In genomic region chr11:65431452-65432132, GRCh38 we compare ENCODE assay signal across 8 cellular contexts. TPM values are rescaled to one million over a fixed set of nuclear protein-coding genes. Genes with fewer than 3 reads are reported as not detected.
DNase-seq lines count a peak whose midpoint lies in the region; ATAC-seq and TF ChIP-seq lines count a peak whose summit lies in the region.

No MANE protein-coding gene starts in this region.

- H3K9me3 ChIP-seq in thyroid gland = no peaks in the 10 kb centered on the region

- peak overlapping the region; percentile 62 for H3K4me3 Mint-ChIP-seq in activated T-cell treated with anti-CD3 and anti-CD28 coated beads, Interleukin-2, amount 50 U/mL, for 24 hours
- peak overlapping the region; percentile 99 for H3K4me3 Mint-ChIP-seq in activated T-helper 17 cell treated with anti-CD3 and anti-CD28 coated beads, Interleukin-2, amount 50 U/mL, for 72 hours
- H3K4me3 Mint-ChIP-seq in immature natural killer cell = peak overlapping the region; percentile 67 to 97 (median 77)

- H3K27me3 Mint-ChIP-seq in activated T-cell treated with anti-CD3 and anti-CD28 coated beads, Interleukin-2, amount 50 U/mL, for 24 hours = no peaks in the 10 kb centered on the region
- H3K27me3 Mint-ChIP-seq in activated T-helper 17 cell treated with anti-CD3 and anti-CD28 coated beads, Interleukin-2, amount 50 U/mL, for 72 hours = no peaks in the 10 kb centered on the region
- H3K27me3 Mint-ChIP-seq in immature natural killer cell (ENCODE audit: low read depth in 3 of 3) = peaks cover 6 to 22% (median 18%) of the 10 kb centered on the region in 3 donors

- peaks cover 86% of the 10 kb centered on the region for H3K36me3 Mint-ChIP-seq in activated T-cell treated with anti-CD3 and anti-CD28 coated beads, Interleukin-2, amount 50 U/mL, for 24 hours (ENCODE audit: low read depth)
- H3K36me3 Mint-ChIP-seq in activated T-helper 17 cell treated with anti-CD3 and anti-CD28 coated beads, Interleukin-2, amount 50 U/mL, for 72 hours (ENCODE audit: low read depth) = peaks cover 100% of the 10 kb centered on the region
- H3K36me3 Mint-ChIP-seq in immature natural killer cell = peaks cover 4 to 28% (median 20%) of the 10 kb centered on the region in 3 donors

- TF ChIP-seq POLR2A in thyroid gland (IDR thresholded peaks at IDR 0.05) = no peak

- peak; percentile 7 for ATAC-seq in activated T-helper 17 cell treated with anti-CD3 and anti-CD28 coated beads, Interleukin-2, amount 50 U/mL, for 72 hours (replicated peaks)
- ATAC-seq in GM19455 (IDR thresholded peaks at IDR 0.05; ENCODE audit: unreplicated experiment) = no peak

- no peaks in the 10 kb centered on the region for H3K27me3 ChIP-seq in thyroid gland

- no peak for TF ChIP-seq CTCF in thyroid gland (IDR thresholded peaks at IDR 0.05)

- H3K27ac Mint-ChIP-seq in activated T-cell treated with anti-CD3 and anti-CD28 coated beads, Interleukin-2, amount 50 U/mL, for 24 hours = peak overlapping the region; percentile 80
- peak overlapping the region; percentile 100 for H3K27ac Mint-ChIP-seq in activated T-helper 17 cell treated with anti-CD3 and anti-CD28 coated beads, Interleukin-2, amount 50 U/mL, for 72 hours
- peak overlapping the region; percentile 88 to 99 (median 92) for H3K27ac Mint-ChIP-seq in immature natural killer cell

- peaks cover 92% of the 10 kb centered on the region for H3K4me1 Mint-ChIP-seq in activated T-cell treated with anti-CD3 and anti-CD28 coated beads, Interleukin-2, amount 50 U/mL, for 24 hours (ENCODE audit: low read depth)
- peaks cover 72% of the 10 kb centered on the region for H3K4me1 Mint-ChIP-seq in activated T-helper 17 cell treated with anti-CD3 and anti-CD28 coated beads, Interleukin-2, amount 50 U/mL, for 72 hours
- H3K4me1 Mint-ChIP-seq in immature natural killer cell = peaks cover 93 to 100% of the 10 kb centered on the region in 2 donors

- peaks cover 30 to 38% of the 10 kb centered on the region in 2 donors for H3K36me3 ChIP-seq in thyroid gland

- intact Hi-C loops in thyroid gland (cut with DNase I) = no loop called here

- no peak for DNase-seq in activated T-cell treated with anti-CD3 and anti-CD28 coated beads, Interleukin-2, amount 50 U/mL, for 24 hours
- DNase-seq in activated T-cell treated with anti-CD3 and anti-CD28 coated beads for 4 hours (no peak), immature natural killer cell (peak; percentile 86 to 87 (median 87)), thyroid gland (no peak), iPS-NIHi11 (ENCODE audit: low spot score) (no peak), DMS 273 (lab: John Stamatoyannopoulos, UW; ENCODE audit: unreplicated experiment) (no peak)

- no peak overlapping the region for H3K4me3 ChIP-seq in thyroid gland (replicated peaks in 1 of 3)

- 49 to 70% methylated on average over 4 of the region's 4 CpGs for WGBS in thyroid gland, 2 donors

- H3K9me3 Mint-ChIP-seq in activated T-cell treated with anti-CD3 and anti-CD28 coated beads, Interleukin-2, amount 50 U/mL, for 24 hours = no peaks in the 10 kb centered on the region
- no peaks in the 10 kb centered on the region for H3K9me3 Mint-ChIP-seq in activated T-helper 17 cell treated with anti-CD3 and anti-CD28 coated beads, Interleukin-2, amount 50 U/mL, for 72 hours
- H3K9me3 Mint-ChIP-seq in immature natural killer cell = no peaks in the 10 kb centered on the region

- H3K27ac ChIP-seq in thyroid gland = peak overlapping the region; percentile 98 to 100 (median 100)

- peaks cover 43 to 45% of the 10 kb centered on the region in 2 donors for H3K4me1 ChIP-seq in thyroid gland

RNA-seq across cellular contexts. Expression of gene NEAT1, which starts 9.0 kb away (rescaled TPM):
- 1,000 to 10,000 TPM in 1 of 2 donors, 100 to 1,000 TPM in 1; 823 to 2,912 TPM for total RNA-seq in activated T-helper 17 cell treated with anti-CD3 and anti-CD28 coated beads, Interleukin-2, amount 50 U/mL, for 72 hours
- 1 to 10 TPM in 2 of 3 donors, under 1 TPM in 1; 0.26 to 5.9 (median 1.4) TPM for polyA plus RNA-seq in immature natural killer cell
- 1,000 to 10,000 TPM in 1 of 4 donors, 100 to 1,000 TPM in 3; 195 to 1,623 (median 652) TPM for total RNA-seq in thyroid gland

RNA-seq across cellular contexts. Expression of gene FRMD8, which starts 45.2 kb away (rescaled TPM):
- 10 to 100 TPM; 49.6 to 52.1 TPM for total RNA-seq in activated T-helper 17 cell treated with anti-CD3 and anti-CD28 coated beads, Interleukin-2, amount 50 U/mL, for 72 hours
- polyA plus RNA-seq in immature natural killer cell = 10 to 100 TPM; 62.8 to 73.5 (median 63.4) TPM
- total RNA-seq in thyroid gland = 10 to 100 TPM; 22.5 to 44.9 (median 31.0) TPM

RNA-seq across cellular contexts. Expression of gene SLC25A45, which starts 49.1 kb away (rescaled TPM):
- total RNA-seq in activated T-helper 17 cell treated with anti-CD3 and anti-CD28 coated beads, Interleukin-2, amount 50 U/mL, for 72 hours = 10 to 100 TPM; 18.0 to 20.1 TPM
- 10 to 100 TPM in 2 of 3 donors, 1 to 10 TPM in 1; 4.5 to 16.0 (median 10.3) TPM for polyA plus RNA-seq in immature natural killer cell
- total RNA-seq in thyroid gland = 10 to 100 TPM; 13.0 to 28.0 (median 20.9) TPM

Comparison
In these comparisons a context has a peak if more than half of its experiments do, and no peak if none do; other contexts are left out.
1. DNase-seq: peak in immature natural killer cell (3 of 3); none in activated T-cell treated with anti-CD3 and anti-CD28 coated beads, Interleukin-2, amount 50 U/mL, for 24 hours (single experiment), activated T-cell treated with anti-CD3 and anti-CD28 coated beads for 4 hours (single experiment), thyroid gland (0 of 2), iPS-NIHi11 (single experiment) and DMS 273 (single experiment).
2. Peak in every context shown above with its lines, with median percentiles within 50 percentile points of each other: H3K27ac Mint-ChIP-seq and H3K4me3 Mint-ChIP-seq.